1 cellular context compared by ENCODE assay signal in genomic region chr9:14418262-14419200, GRCh38.
TF ChIP-seq lines count a peak whose summit lies in the region.

No MANE protein-coding gene starts in this region.

TF ChIP-seq in GM23338, 12 proteins besides CTCF, POLR2A, EP300 and RAD21 (continued from another document):
- no peak for TF ChIP-seq ZNF462 (CRISPR knock-in tag; IDR thresholded peaks at IDR 0.05)
- TF ChIP-seq EZH2 (IDR thresholded peaks at IDR 0.05; ENCODE audit: low read depth, unreplicated experiment) = no peak
- TF ChIP-seq ZNF331 (CRISPR knock-in tag; IDR thresholded peaks at IDR 0.05; ENCODE audit: low read depth) = no peak
